In genomic region chr7:75966209-75966961, GRCh38 we compare ENCODE assay signal across 9 cellular contexts. TPM values are rescaled to one million over a fixed set of nuclear protein-coding genes. Genes with fewer than 3 reads are reported as not detected.
A peak's percentile ranks its signal among the peaks of the same experiment; 100 is the strongest.
DNase-seq lines count a peak whose midpoint lies in the region; ATAC-seq and TF ChIP-seq lines count a peak whose summit lies in the region.
"Had no signal": no experiment of that assay in that cellular context is flagged by ENCODE, and none has a peak within 500 bp of the region (broad histone marks: within the 10 kb centered on the region; RNA-seq: fewer than 3 reads in every experiment).

No MANE protein-coding gene starts in this region.

- no peaks in the 10 kb centered on the region for H3K9me3 ChIP-seq in ovary

- H3K36me3 ChIP-seq in ovary = no peaks in the 10 kb centered on the region

- H3K4me1 Mint-ChIP-seq in Calu3 (ENCODE audit: low read depth, unreplicated experiment) = peaks cover under 1% of the 10 kb centered on the region

- CTCF ChIA-PET in Calu3 (lab: Charles Lee) = no interaction called here

- no peak for ATAC-seq in HG03175 (IDR thresholded peaks at IDR 0.05; ENCODE audit: unreplicated experiment)

- peaks cover 53% of the 10 kb centered on the region for H3K4me1 ChIP-seq in ovary (ENCODE audit: insufficient read depth)

- peak; percentile 93 for DNase-seq in DMS 273 (lab: John Stamatoyannopoulos, UW; ENCODE audit: unreplicated experiment)
- peak; percentile 21 for DNase-seq in NCI-H345 treated with DMSO at 0.1 percent for 48 hours (lab: John Stamatoyannopoulos, UW; ENCODE audit: unreplicated experiment)
- DNase-seq in fibroblast of the aortic adventitia (ENCODE audit: low read depth) = peak; percentile 51
- peak; percentile 50 to 78 (median 62) for DNase-seq in ovary
- DNase-seq in Calu3 = no peak
- DNase-seq in stimulated activated CD4-positive, alpha-beta T cell treated with anti-CD3 and anti-CD28 coated beads, Interleukin-12 subunit alpha, Interleukin-12 subunit beta, amount 100 ng/mL, for 4 hours = no peak
- DNase-seq in NK-92 (lab: John Stamatoyannopoulos, UW; ENCODE audit: unreplicated experiment) = no peak
- DNase-seq: stimulated activated CD4-positive, alpha-beta T cell treated with anti-CD3 and anti-CD28 coated beads, Interleukin-2, amount 100 ng/mL, for 24 hours had no signal

- H3K4me3 ChIP-seq in fibroblast of the aortic adventitia (ENCODE audit: low read depth, low read length) (no peak overlapping the region), ovary (no peak overlapping the region)

- TF ChIP-seq POLR2A in ovary (IDR thresholded peaks at IDR 0.05) = no peak

- H3K9me3 Mint-ChIP-seq in Calu3 (ENCODE audit: low read depth, unreplicated experiment) = no peaks in the 10 kb centered on the region

- 10 to 32% (median 14%) methylated on average over 24 to 25 of the region's 25 CpGs for WGBS in ovary, 3 donors

- no peaks in the 10 kb centered on the region for H3K27me3 Mint-ChIP-seq in Calu3 (ENCODE audit: unreplicated experiment)

- TF ChIP-seq EP300 in ovary (IDR thresholded peaks at IDR 0.05) = peak; percentile 96

- H3K27ac ChIP-seq in ovary = peak overlapping the region; percentile 44 to 54

- intact Hi-C loops in ovary (cut with DNase I) = no loop called here
- intact Hi-C loops in Calu3 (cut with micrococcal nuclease; ENCODE audit: unreplicated experiment) = no loop called here

- H3K27ac Mint-ChIP-seq in Calu3 (ENCODE audit: unreplicated experiment) = no peak overlapping the region

- no TSS peak for BruUV-seq in Calu3 (replicated peaks; lab: Mats Ljungman, UMichigan)

- H3K4me3 Mint-ChIP-seq in Calu3 (ENCODE audit: low read depth, unreplicated experiment) = no peak overlapping the region

- no peak for TF ChIP-seq CTCF in fibroblast of the aortic adventitia (IDR thresholded peaks at IDR 0.05; ENCODE audit: insufficient read depth, low read length)
- no peak for TF ChIP-seq CTCF in ovary (IDR thresholded peaks at IDR 0.05)
- TF ChIP-seq CTCF in Calu3 (IDR thresholded peaks at IDR 0.05; ENCODE audit: unreplicated experiment) = no peak

- H3K27me3 ChIP-seq in ovary = no peaks in the 10 kb centered on the region

- H3K36me3 Mint-ChIP-seq in Calu3 (ENCODE audit: insufficient read depth, unreplicated experiment) = peaks cover 5% of the 10 kb centered on the region

RNA-seq across cellular contexts. Expression of gene TMEM120A, which starts 28.0 kb away (rescaled TPM):
- total RNA-seq in fibroblast of the aortic adventitia (ENCODE audit: low replicate concordance) (2.0 and 28.9 TPM in 2 replicates), ovary (100 to 1,000 TPM in 3 of 7 donors, 10 to 100 TPM in 4; 44.4 to 140 (median 89.5) TPM), Calu3 (2022) (19.3 and 30.8 TPM in 2 replicates)
- 100 to 1,000 TPM; 114 to 170 TPM for polyA plus RNA-seq in ovary

RNA-seq across cellular contexts. Expression of gene POR, which starts 51.4 kb away (rescaled TPM):
- 35.2 and 40.7 TPM in 2 replicates for total RNA-seq in fibroblast of the aortic adventitia (ENCODE audit: low replicate concordance)
- total RNA-seq in ovary = 100 to 1,000 TPM in 6 of 7 donors, 10 to 100 TPM in 1; 91.2 to 191 (median 148) TPM
- polyA plus RNA-seq in ovary = 100 to 1,000 TPM in 1 of 2 donors, 10 to 100 TPM in 1; 71.8 to 144 TPM
- total RNA-seq in Calu3 (2022) = 65.8 and 83.1 TPM in 2 replicates

Comparison
In these comparisons a context has a peak if more than half of its experiments do, and no peak if none do; other contexts are left out.
1. DNase-seq: peak in DMS 273 (single experiment), NCI-H345 treated with DMSO at 0.1 percent for 48 hours (single experiment), fibroblast of the aortic adventitia (single experiment) and ovary (5 of 5); none in Calu3 (single experiment), stimulated activated CD4-positive, alpha-beta T cell treated with anti-CD3 and anti-CD28 coated beads, Interleukin-12 subunit alpha, Interleukin-12 subunit beta, amount 100 ng/mL, for 4 hours (single experiment) and NK-92 (single experiment).